Comparison of ENCODE assay signal across 18 cellular contexts in the genomic region with DNA sequence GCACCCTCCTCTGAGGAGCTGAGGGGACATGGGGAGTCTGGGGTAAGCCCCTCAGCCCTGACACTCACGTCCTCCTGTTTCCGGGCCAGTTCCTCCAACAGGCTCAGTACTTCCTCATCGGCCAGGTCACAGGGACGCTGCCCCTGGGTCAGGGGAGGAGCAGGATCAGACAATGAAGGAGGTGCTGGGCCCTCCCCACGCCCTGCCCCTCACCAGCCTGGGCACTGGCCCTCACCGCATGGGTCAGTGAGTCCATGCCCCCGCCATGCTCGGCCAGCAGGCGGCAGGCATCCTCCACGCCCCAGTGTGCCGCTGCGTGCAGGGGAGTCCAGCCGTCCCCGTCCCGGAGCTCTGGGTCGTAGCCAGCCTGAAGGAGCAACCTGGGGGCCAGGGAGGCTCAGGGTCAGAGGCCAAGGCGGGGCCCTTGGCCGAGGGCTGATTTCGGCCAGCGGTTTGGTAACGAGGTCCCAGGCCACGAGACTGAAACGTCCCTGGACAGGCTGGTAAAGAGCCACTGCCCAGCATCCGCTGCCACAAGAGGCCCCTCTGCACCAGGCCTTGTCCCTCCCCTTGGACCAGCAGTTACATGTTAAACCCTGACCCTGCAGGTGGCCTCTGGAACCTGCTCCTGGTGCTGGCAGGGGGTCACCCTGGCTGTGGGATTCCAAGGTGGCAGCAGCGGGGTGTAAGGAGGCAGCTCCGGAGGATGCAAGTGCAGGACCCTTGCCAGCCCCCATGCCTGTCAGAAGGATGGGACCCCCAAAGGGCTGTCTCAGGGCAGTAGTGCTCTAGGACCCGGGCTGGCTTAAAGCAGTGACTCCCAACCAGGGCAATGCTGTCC. TPM values are rescaled to one million over a fixed set of nuclear protein-coding genes. Genes with fewer than 3 reads are reported as not detected.
A peak's percentile ranks its signal among the peaks of the same experiment; 100 is the strongest.
DNase-seq lines count a peak whose midpoint lies in the region; ATAC-seq and TF ChIP-seq lines count a peak whose summit lies in the region.
"Had no signal": no experiment of that assay in that cellular context is flagged by ENCODE, and none has a peak within 500 bp of the region (broad histone marks: within the 10 kb centered on the region; RNA-seq: fewer than 3 reads in every experiment).

No MANE protein-coding gene starts in this region.

- H3K4me3 Mint-ChIP-seq in GM23338, result no peak overlapping the region
- H3K4me3 Mint-ChIP-seq in glutamatergic neuron (ENCODE audit: unreplicated experiment), result no peak overlapping the region
- H3K4me3 Mint-ChIP-seq: activated CD4-positive, alpha-beta T cell treated with anti-CD3 and anti-CD28 coated beads, Interleukin-2, amount 10 ng/mL, durations not matched to agents 7 days and 5 days; CD4-positive, alpha-beta memory T cell; T-cell had no signal

- intact Hi-C loops in spleen (cut with DNase I; ENCODE audit: low total_unique reads), result no loop called here

- no peak overlapping the region for H2AFZ ChIP-seq in GM23338

- TF ChIP-seq CTCF in GM23338 (conservative IDR thresholded peaks at IDR 0.05; ENCODE audit: low read depth in 2 of 2), result peak; percentile 29 to 62; a peak in 3 of 4 replicates
- TF ChIP-seq CTCF in glutamatergic neuron (IDR thresholded peaks at IDR 0.05; ENCODE audit: partially characterized antibody, unreplicated experiment), result peak; percentile 36
- peak in 8 of 11 experiments; percentile 35 to 65 (median 52) for TF ChIP-seq CTCF in spleen (IDR thresholded peaks at IDR 0.05 in 8 of 11, conservative IDR thresholded peaks at IDR 0.05 in 3 of 11)
- no peak for TF ChIP-seq CTCF in GM10266 (IDR thresholded peaks at IDR 0.05; ENCODE audit: control insufficient read depth, insufficient read depth, low read depth, missing control alignments)

- H3K4me3 ChIP-seq in GM23338 (no peak overlapping the region), spleen (no peak overlapping the region)
- H3K4me3 ChIP-seq: ascending aorta had no signal

- ATAC-seq in GM23338 (peak; percentile 18), GM21381 (IDR thresholded peaks at IDR 0.05; ENCODE audit: unreplicated experiment) (no peak)
- ATAC-seq: T-cell had no signal

- H3K36me3 ChIP-seq in GM23338 (ENCODE audit: insufficient read depth), result peaks cover 4% of the 10 kb centered on the region
- peaks cover 0 to 92% (median 64%) of the 10 kb centered on the region in 6 donors for H3K36me3 ChIP-seq in spleen

- peaks cover 0 to 10% (median 8%) of the 10 kb centered on the region in 8 donors for H3K9me3 ChIP-seq in spleen

- peaks cover 8% of the 10 kb centered on the region; the same call in 1 of the 2 replicates for H3F3A ChIP-seq in GM23338 (replicated peaks; ENCODE audit: low read depth)

- TF ChIP-seq POLR2A in spleen (IDR thresholded peaks at IDR 0.05), result no peak

- H3K27ac ChIP-seq in GM23338 (ENCODE audit: low read depth) (no peak overlapping the region), spleen (peak overlapping the region in 6 of 8 donors; percentile 30 to 66 (median 58))
- H3K27ac ChIP-seq: ascending aorta had no signal

- H3K4me1 ChIP-seq in GM23338 (ENCODE audit: insufficient read depth) (peaks cover 14% of the 10 kb centered on the region), spleen (peaks cover 5 to 36% (median 26%) of the 10 kb centered on the region in 6 donors)
- H3K4me1 ChIP-seq: ascending aorta had no signal

- H3K79me2 ChIP-seq in GM23338 (replicated peaks; ENCODE audit: insufficient read depth), result no peaks in the 10 kb centered on the region

- H3K27me3 Mint-ChIP-seq in GM23338 (ENCODE audit: insufficient read depth, low read depth, poor library complexity) (peaks cover 16% of the 10 kb centered on the region), glutamatergic neuron (ENCODE audit: unreplicated experiment) (peaks cover 4% of the 10 kb centered on the region)
- H3K27me3 Mint-ChIP-seq: activated CD4-positive, alpha-beta T cell treated with anti-CD3 and anti-CD28 coated beads, Interleukin-2, amount 10 ng/mL, durations not matched to agents 7 days and 5 days; CD4-positive, alpha-beta memory T cell; T-cell had no signal

- H3K27ac Mint-ChIP-seq in GM23338 (no peak overlapping the region), glutamatergic neuron (ENCODE audit: unreplicated experiment) (no peak overlapping the region)
- H3K27ac Mint-ChIP-seq: activated CD4-positive, alpha-beta T cell treated with anti-CD3 and anti-CD28 coated beads, Interleukin-2, amount 10 ng/mL, durations not matched to agents 7 days and 5 days; activated T-helper 2 cell treated with anti-CD3 and anti-CD28 coated beads, Interferon-gamma antibody, Interleukin-2, Interleukin-4, amounts not matched to agents 10 μg/mL and 5 μg/mL and 100 μg/mL, durations not matched to agents 14 hours and 24 hours and 36 hours; CD4-positive, alpha-beta memory T cell; T-cell had no signal

- WGBS in spleen, 5 donors, result 51 to 80% (median 75%) methylated on average over 7 to 27 of the region's 27 CpGs

- DNase-seq in GM23338 (ENCODE audit: low spot score) (no peak), UCSD-AML1 (lab: John Stamatoyannopoulos, UW; ENCODE audit: unreplicated experiment) (peak; percentile 51), glutamatergic neuron (peak; percentile 33), spleen (no peak), GM10266 (ENCODE audit: extremely low spot score) (no peak), KG1 (lab: John Stamatoyannopoulos, UW) (no peak)
- DNase-seq: activated CD4-positive, alpha-beta T cell treated with anti-CD3 and anti-CD28 coated beads, Interleukin-2, amount 10 ng/mL, durations not matched to agents 7 days and 5 days; kidney glomerular epithelial cell; NCI-H2171 treated with DMSO at 0.1 percent for 48 hours; OCI-M1; retina; stimulated activated naive CD4-positive, alpha-beta T cell treated with Interleukin-2 at 50 U/mL for 16 hours; T-cell had no signal

- peaks cover 19% of the 10 kb centered on the region for H3K4me1 Mint-ChIP-seq in GM23338
- H3K4me1 Mint-ChIP-seq in glutamatergic neuron (ENCODE audit: low read depth, unreplicated experiment), result peaks cover 12% of the 10 kb centered on the region
- H3K4me1 Mint-ChIP-seq: activated CD4-positive, alpha-beta T cell treated with anti-CD3 and anti-CD28 coated beads, Interleukin-2, amount 10 ng/mL, durations not matched to agents 7 days and 5 days; T-cell had no signal

- peaks cover 19% of the 10 kb centered on the region for H3K36me3 Mint-ChIP-seq in GM23338 (ENCODE audit: low read depth)
- peaks cover 12% of the 10 kb centered on the region for H3K36me3 Mint-ChIP-seq in glutamatergic neuron (ENCODE audit: unreplicated experiment)

- no peaks in the 10 kb centered on the region for H3K27me3 ChIP-seq in GM23338 (ENCODE audit: insufficient read depth)
- no peaks in the 10 kb centered on the region for H3K27me3 ChIP-seq in spleen (replicated peaks in 1 of 7)
- H3K27me3 ChIP-seq: ascending aorta had no signal

- H3K9me2 ChIP-seq in GM23338 (ENCODE audit: insufficient read depth), result no peaks in the 10 kb centered on the region

- no peak overlapping the region for H3K4me2 ChIP-seq in GM23338

- H3K9me3 Mint-ChIP-seq in GM23338, result no peaks in the 10 kb centered on the region; the same call in 2 of the 3 replicates
- peaks cover 8% of the 10 kb centered on the region for H3K9me3 Mint-ChIP-seq in glutamatergic neuron (ENCODE audit: unreplicated experiment)
- H3K9me3 Mint-ChIP-seq: activated T-helper 2 cell treated with anti-CD3 and anti-CD28 coated beads, Interferon-gamma antibody, Interleukin-2, Interleukin-4, amounts not matched to agents 10 μg/mL and 5 μg/mL and 100 μg/mL, durations not matched to agents 14 hours and 24 hours and 36 hours; T-cell had no signal

- H4K20me1 ChIP-seq in GM23338 (replicated peaks; ENCODE audit: insufficient read depth), result peaks cover 4% of the 10 kb centered on the region; the same call in 1 of the 2 replicates

TF ChIP-seq in GM23338, 12 proteins besides CTCF, POLR2A, EP300 and RAD21 (continues in another document):
- TF ChIP-seq NANOG (IDR thresholded peaks at IDR 0.05; ENCODE audit: borderline replicate concordance), result no peak
- TF ChIP-seq CREB1 (CRISPR knock-in tag; IDR thresholded peaks at IDR 0.05; ENCODE audit: low read depth), result no peak
- TF ChIP-seq, protein P1, sequence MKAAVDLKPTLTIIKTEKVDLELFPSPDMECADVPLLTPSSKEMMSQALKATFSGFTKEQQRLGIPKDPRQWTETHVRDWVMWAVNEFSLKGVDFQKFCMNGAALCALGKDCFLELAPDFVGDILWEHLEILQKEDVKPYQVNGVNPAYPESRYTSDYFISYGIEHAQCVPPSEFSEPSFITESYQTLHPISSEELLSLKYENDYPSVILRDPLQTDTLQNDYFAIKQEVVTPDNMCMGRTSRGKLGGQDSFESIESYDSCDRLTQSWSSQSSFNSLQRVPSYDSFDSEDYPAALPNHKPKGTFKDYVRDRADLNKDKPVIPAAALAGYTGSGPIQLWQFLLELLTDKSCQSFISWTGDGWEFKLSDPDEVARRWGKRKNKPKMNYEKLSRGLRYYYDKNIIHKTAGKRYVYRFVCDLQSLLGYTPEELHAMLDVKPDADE (IDR thresholded peaks at IDR 0.05), result no peak
- no peak for TF ChIP-seq POLR2AphosphoS5 (IDR thresholded peaks at IDR 0.05; ENCODE audit: low read depth)

RNA-seq across cellular contexts. Expression of a gene that starts 18.5 kb away (rescaled TPM):
- total RNA-seq in GM23338 (2014; rRNA removed; shearing (Covaris generic)), result 57.4 and 83.9 TPM in 2 replicates
- polyA plus RNA-seq in GM23338 (2016; fragmentation: Nextera tagmentation; extraction: Ambion mirVana) (33.2 and 33.3 TPM in 2 replicates), spleen (100 to 1,000 TPM in 2 of 3 donors, 10 to 100 TPM in 1; 98.2 to 292 (median 263) TPM)
- total RNA-seq in glutamatergic neuron (ENCODE audit: unreplicated experiment) (150 TPM), spleen (100 to 1,000 TPM in 5 of 7 donors, 10 to 100 TPM in 2; 88.2 to 193 (median 129) TPM)

RNA-seq across cellular contexts. Expression of a gene that starts 23.3 kb away (rescaled TPM):
- 40.6 and 47.5 TPM in 2 replicates for total RNA-seq in GM23338 (2014; rRNA removed; shearing (Covaris generic))
- 51.2 and 61.3 TPM in 2 replicates for polyA plus RNA-seq in GM23338 (2016; fragmentation: Nextera tagmentation; extraction: Ambion mirVana)
- total RNA-seq in glutamatergic neuron (ENCODE audit: unreplicated experiment), result 114 TPM
- 1 to 10 TPM in 5 of 7 donors, under 1 TPM in 1, not detected in 1; 0.37 to 3.4 (median 2.2) TPM for total RNA-seq in spleen
- 1 to 10 TPM; 5.2 to 5.3 (median 5.3) TPM for polyA plus RNA-seq in spleen
- total RNA-seq: ascending aorta had no signal

RNA-seq across cellular contexts. Expression of a gene that starts 36.0 kb away (rescaled TPM):
- 32.3 and 36.5 TPM in 2 replicates for total RNA-seq in GM23338 (2014; rRNA removed; shearing (Covaris generic))
- 23.0 and 28.0 TPM in 2 replicates for polyA plus RNA-seq in GM23338 (2016; fragmentation: Nextera tagmentation; extraction: Ambion mirVana)
- 17.9 TPM for total RNA-seq in glutamatergic neuron (ENCODE audit: unreplicated experiment)
- total RNA-seq in spleen, result 10 to 100 TPM; 15.3 to 31.5 (median 17.9) TPM
- 10 to 100 TPM in 1 of 3 donors, 1 to 10 TPM in 2; 4.6 to 13.5 (median 7.6) TPM for polyA plus RNA-seq in spleen

RNA-seq across cellular contexts. Expression of a gene that starts 50.1 kb away (rescaled TPM):
- total RNA-seq in GM23338 (2014; rRNA removed; shearing (Covaris generic)), result 51.4 and 59.3 TPM in 2 replicates
- polyA plus RNA-seq in GM23338 (2016; fragmentation: Nextera tagmentation; extraction: Ambion mirVana) (139 and 150 TPM in 2 replicates), spleen (1 to 10 TPM in 1 of 3 donors, under 1 TPM in 2; 0.26 to 6.2 (median 0.94) TPM)
- total RNA-seq in glutamatergic neuron (ENCODE audit: unreplicated experiment) (19.3 TPM), spleen (1 to 10 TPM in 4 of 7 donors, not detected in 3; 1.3 to 5.4 (median 2.6) TPM)
- total RNA-seq: ascending aorta; CD4-positive, alpha-beta memory T cell had no signal
- polyA plus RNA-seq: CD4-positive, alpha-beta memory T cell had no signal

RNA-seq across cellular contexts. Expression of a gene that starts 58.6 kb away (rescaled TPM):
- 21.5 and 27.9 TPM in 2 replicates for total RNA-seq in GM23338 (2014; rRNA removed; shearing (Covaris generic))
- polyA plus RNA-seq in GM23338 (2016; fragmentation: Nextera tagmentation; extraction: Ambion mirVana) (150 and 153 TPM in 2 replicates), spleen (under 1 TPM; 0.15 to 0.74 (median 0.70) TPM)
- total RNA-seq in glutamatergic neuron (ENCODE audit: unreplicated experiment) (3.3 TPM), spleen (not detected)
- total RNA-seq: activated CD4-positive, alpha-beta T cell treated with anti-CD3 and anti-CD28 coated beads, Interleukin-2, amount 10 ng/mL, durations not matched to agents 7 days and 5 days; activated T-helper 2 cell treated with anti-CD3 and anti-CD28 coated beads, Interferon-gamma antibody, Interleukin-2, Interleukin-4, amounts not matched to agents 10 μg/mL and 5 μg/mL and 100 μg/mL, durations not matched to agents 14 hours and 24 hours and 36 hours; ascending aorta; CD4-positive, alpha-beta memory T cell; HT1080; T-cell had no signal
- polyA plus RNA-seq: CD4-positive, alpha-beta memory T cell had no signal

Comparison
In these comparisons a context has a peak if more than half of its experiments do, and no peak if none do; other contexts are left out.
1. DNase-seq: peak in UCSD-AML1 (single experiment) and glutamatergic neuron (single experiment); none in GM23338 (single experiment), spleen (single experiment), GM10266 (single experiment) and KG1 (single experiment).